1 cellular context compared by ENCODE assay signal in the genomic region with DNA sequence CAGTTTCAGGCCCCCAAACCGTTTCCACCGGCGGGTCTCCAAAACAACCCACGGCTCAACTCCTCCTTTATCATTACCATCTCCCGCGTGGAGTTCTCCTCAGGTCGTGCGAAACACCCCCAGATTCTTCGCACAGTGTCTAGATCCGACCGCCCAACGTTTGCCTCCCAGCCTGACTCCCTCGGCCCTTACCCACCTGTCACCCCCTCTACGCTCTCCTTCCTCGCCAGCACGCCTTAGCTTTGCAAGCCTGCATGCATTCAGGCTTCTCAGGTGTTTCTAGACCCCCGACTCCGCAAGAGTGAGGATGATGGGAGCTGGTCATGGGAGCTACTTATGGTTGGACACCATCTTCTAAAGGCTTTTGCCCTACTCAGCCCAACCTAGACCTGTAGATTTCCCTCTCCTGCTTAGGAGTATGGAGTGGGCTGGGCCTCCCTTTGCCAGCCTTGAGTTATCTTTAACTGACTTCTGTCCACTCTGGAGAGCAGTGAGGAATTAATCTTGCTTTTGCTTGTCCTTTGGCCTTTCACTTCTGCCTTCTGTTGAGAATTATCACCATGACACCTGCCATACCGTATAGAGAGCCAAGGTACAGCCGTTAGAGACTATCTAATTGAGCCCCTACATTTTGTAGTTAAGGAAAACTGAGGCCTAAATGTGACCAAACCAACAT.
TF ChIP-seq lines count a peak whose summit lies in the region.

No MANE protein-coding gene starts in this region.

TF ChIP-seq in K562, 482 proteins besides CTCF, POLR2A, EP300 and RAD21 (continues in another document):
- TF ChIP-seq CEBPB (tag; IDR thresholded peaks at IDR 0.05) (no peak), ELF4 (CRISPR knock-in tag; IDR thresholded peaks at IDR 0.05) (peak; percentile 60), ZNF583 (CRISPR knock-in tag; IDR thresholded peaks at IDR 0.05) (no peak; the same call in 1 of the 2 replicates), NCOA6 (IDR thresholded peaks at IDR 0.05) (no peak), GTF2F1 (IDR thresholded peaks at IDR 0.05; ENCODE audit: low read depth, low read length) (no peak), POU5F1 (IDR thresholded peaks at IDR 0.05; ENCODE audit: borderline replicate concordance, low read depth, low read length, partially characterized antibody) (no peak), MCM2 (IDR thresholded peaks at IDR 0.05; ENCODE audit: low read depth) (no peak), TCF7L2 (IDR thresholded peaks at IDR 0.05; ENCODE audit: low read depth, low read length) (no peak), ZNF592 (IDR thresholded peaks at IDR 0.05) (peak; percentile 45; the same call in 1 of the 2 replicates), JUN (IDR thresholded peaks at IDR 0.05; ENCODE audit: borderline replicate concordance, low read depth, low read length) (no peak), JUN (CRISPR knock-in tag; IDR thresholded peaks at IDR 0.05; ENCODE audit: borderline replicate concordance) (no peak), RBM39 (optimal IDR thresholded peaks at IDR 0.05; ENCODE audit: low read depth, low read length) (no peak), GTF3C2 (IDR thresholded peaks at IDR 0.05; ENCODE audit: borderline replicate concordance, extremely low read depth, insufficient read length) (no peak), FUS (optimal IDR thresholded peaks at IDR 0.05; ENCODE audit: low read depth, low read length) (no peak), FOXK1 (CRISPR knock-in tag; IDR thresholded peaks at IDR 0.05; ENCODE audit: borderline replicate concordance) (no peak), EP400 (IDR thresholded peaks at IDR 0.05) (peak; percentile 24; the same call in 1 of the 2 replicates), MBD2 (IDR thresholded peaks at IDR 0.05; ENCODE audit: borderline replicate concordance, low read depth) (0 out of 2 replicates have a peak, but pooled peaks have one; percentile 28), PHTF2 (CRISPR knock-in tag; IDR thresholded peaks at IDR 0.05) (no peak), ZNF224 (CRISPR knock-in tag; IDR thresholded peaks at IDR 0.05) (no peak), FOXM1 (IDR thresholded peaks at IDR 0.05; ENCODE audit: low read depth) (no peak), FOXM1 (CRISPR knock-in tag; IDR thresholded peaks at IDR 0.05; ENCODE audit: low read depth) (no peak; the same call in 1 of the 2 replicates), ZNF507 (tag; conservative IDR thresholded peaks at IDR 0.05) (no peak), E2F8 (IDR thresholded peaks at IDR 0.05; ENCODE audit: low read depth, partially characterized antibody) (peak; percentile 71), PHF8 (IDR thresholded peaks at IDR 0.05; ENCODE audit: borderline replicate concordance, low read length) (no peak), HDGF (IDR thresholded peaks at IDR 0.05) (peak; percentile 66), ZNF124 (CRISPR knock-in tag; IDR thresholded peaks at IDR 0.05) (no peak), MIER1 (IDR thresholded peaks at IDR 0.05; ENCODE audit: low read depth) (no peak), KLF6 (CRISPR knock-in tag; IDR thresholded peaks at IDR 0.05; ENCODE audit: borderline replicate concordance) (no peak), NR2C1 (IDR thresholded peaks at IDR 0.05) (peak; percentile 69), NR2C1 (tag; IDR thresholded peaks at IDR 0.05) (peak; percentile 78), BCL6 (CRISPR knock-in tag; IDR thresholded peaks at IDR 0.05) (no peak), EGR1 (conservative IDR thresholded peaks at IDR 0.05) (peak; percentile 29; the same call in 1 of the 2 replicates), ZBTB1 (CRISPR knock-in tag; IDR thresholded peaks at IDR 0.05; ENCODE audit: borderline replicate concordance, low read depth) (no peak), SRSF9 (IDR thresholded peaks at IDR 0.05; ENCODE audit: borderline replicate concordance, low read depth, low read length) (no peak), PRMT5 (CRISPR knock-in tag; IDR thresholded peaks at IDR 0.05) (no peak), ZNF57 (CRISPR knock-in tag; IDR thresholded peaks at IDR 0.05) (no peak), DNMT1 (IDR thresholded peaks at IDR 0.05) (no peak), XRCC5 (IDR thresholded peaks at IDR 0.05; ENCODE audit: low read depth, low read length) (no peak), NFE2 (IDR thresholded peaks at IDR 0.05; ENCODE audit: low read depth) (no peak), ESRRA (IDR thresholded peaks at IDR 0.05; ENCODE audit: borderline replicate concordance, low read depth) (no peak), SMARCB1 (IDR thresholded peaks at IDR 0.05; ENCODE audit: insufficient read length, low read depth) (no peak), HNRNPL (IDR thresholded peaks at IDR 0.05; ENCODE audit: low read depth, low read length) (no peak), USF2 (CRISPR knock-in tag; IDR thresholded peaks at IDR 0.05) (no peak), HNRNPLL (IDR thresholded peaks at IDR 0.05; ENCODE audit: low read depth, low read length, poor library complexity, severe bottlenecking) (no peak), TCFL5 (CRISPR knock-in tag; conservative IDR thresholded peaks at IDR 0.05) (no peak)
- TF ChIP-seq, protein P1, sequence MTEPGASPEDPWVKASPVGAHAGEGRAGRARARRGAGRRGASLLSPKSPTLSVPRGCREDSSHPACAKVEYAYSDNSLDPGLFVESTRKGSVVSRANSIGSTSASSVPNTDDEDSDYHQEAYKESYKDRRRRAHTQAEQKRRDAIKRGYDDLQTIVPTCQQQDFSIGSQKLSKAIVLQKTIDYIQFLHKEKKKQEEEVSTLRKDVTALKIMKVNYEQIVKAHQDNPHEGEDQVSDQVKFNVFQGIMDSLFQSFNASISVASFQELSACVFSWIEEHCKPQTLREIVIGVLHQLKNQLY (CRISPR knock-in tag; conservative IDR thresholded peaks at IDR 0.05): no peak
- TF ChIP-seq, protein P2, sequence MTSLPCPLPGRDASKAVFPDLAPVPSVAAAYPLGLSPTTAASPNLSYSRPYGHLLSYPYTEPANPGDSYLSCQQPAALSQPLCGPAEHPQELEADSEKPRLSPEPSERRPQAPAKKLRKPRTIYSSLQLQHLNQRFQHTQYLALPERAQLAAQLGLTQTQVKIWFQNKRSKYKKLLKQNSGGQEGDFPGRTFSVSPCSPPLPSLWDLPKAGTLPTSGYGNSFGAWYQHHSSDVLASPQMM (CRISPR knock-in tag; IDR thresholded peaks at IDR 0.05): no peak
- TF ChIP-seq, protein P3, sequence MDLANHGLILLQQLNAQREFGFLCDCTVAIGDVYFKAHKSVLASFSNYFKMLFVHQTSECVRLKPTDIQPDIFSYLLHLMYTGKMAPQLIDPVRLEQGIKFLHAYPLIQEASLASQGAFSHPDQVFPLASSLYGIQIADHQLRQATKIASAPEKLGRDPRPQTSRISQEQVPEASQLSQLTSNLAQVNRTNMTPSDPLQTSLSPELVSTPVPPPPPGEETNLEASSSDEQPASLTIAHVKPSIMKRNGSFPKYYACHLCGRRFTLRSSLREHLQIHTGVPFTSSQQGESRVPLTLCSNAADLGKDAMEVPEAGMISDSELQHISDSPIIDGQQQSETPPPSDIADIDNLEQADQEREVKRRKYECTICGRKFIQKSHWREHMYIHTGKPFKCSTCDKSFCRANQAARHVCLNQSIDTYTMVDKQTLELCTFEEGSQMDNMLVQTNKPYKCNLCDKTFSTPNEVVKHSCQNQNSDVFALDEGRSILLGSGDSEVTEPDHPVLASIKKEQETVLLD (IDR thresholded peaks at IDR 0.05): peak; percentile 14; the same call in 1 of the 2 replicates
- TF ChIP-seq, protein P4, sequence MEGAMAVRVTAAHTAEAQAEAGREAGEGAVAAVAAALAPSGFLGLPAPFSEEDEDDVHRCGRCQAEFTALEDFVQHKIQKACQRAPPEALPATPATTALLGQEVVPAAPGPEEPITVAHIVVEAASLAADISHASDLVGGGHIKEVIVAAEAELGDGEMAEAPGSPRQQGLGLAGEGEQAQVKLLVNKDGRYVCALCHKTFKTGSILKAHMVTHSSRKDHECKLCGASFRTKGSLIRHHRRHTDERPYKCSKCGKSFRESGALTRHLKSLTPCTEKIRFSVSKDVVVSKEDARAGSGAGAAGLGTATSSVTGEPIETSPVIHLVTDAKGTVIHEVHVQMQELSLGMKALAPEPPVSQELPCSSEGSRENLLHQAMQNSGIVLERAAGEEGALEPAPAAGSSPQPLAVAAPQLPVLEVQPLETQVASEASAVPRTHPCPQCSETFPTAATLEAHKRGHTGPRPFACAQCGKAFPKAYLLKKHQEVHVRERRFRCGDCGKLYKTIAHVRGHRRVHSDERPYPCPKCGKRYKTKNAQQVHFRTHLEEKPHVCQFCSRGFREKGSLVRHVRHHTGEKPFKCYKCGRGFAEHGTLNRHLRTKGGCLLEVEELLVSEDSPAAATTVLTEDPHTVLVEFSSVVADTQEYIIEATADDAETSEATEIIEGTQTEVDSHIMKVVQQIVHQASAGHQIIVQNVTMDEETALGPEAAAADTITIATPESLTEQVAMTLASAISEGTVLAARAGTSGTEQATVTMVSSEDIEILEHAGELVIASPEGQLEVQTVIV (CRISPR knock-in tag; IDR thresholded peaks at IDR 0.05; ENCODE audit: borderline replicate concordance): no peak
- TF ChIP-seq, protein P5, sequence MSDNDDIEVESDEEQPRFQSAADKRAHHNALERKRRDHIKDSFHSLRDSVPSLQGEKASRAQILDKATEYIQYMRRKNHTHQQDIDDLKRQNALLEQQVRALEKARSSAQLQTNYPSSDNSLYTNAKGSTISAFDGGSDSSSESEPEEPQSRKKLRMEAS (CRISPR knock-in tag; IDR thresholded peaks at IDR 0.05): 0 out of 2 replicates have a peak, but pooled peaks have one; percentile 4
